Comparison of ENCODE assay signal across 28 cellular contexts in the genomic region with DNA sequence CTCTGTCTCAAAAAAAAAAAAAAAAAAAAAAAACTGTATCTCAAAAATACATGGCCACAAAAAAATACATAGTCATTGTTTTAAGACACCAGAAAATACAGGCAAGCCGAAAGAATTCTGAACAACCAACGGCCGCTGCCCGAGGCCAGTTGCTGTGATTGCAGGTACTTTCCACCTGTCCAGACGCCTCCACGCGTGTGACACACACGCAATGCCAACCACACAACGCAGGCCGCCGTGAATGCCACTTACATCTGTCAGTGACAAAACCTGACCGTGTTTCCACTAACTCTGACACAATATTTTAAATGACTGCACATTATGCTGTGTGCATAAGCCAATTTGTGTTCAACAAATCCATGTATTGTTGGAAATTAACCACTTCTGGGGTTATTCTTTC.
"Had no signal": no experiment of that assay in that cellular context is flagged by ENCODE, and none has a peak within 500 bp of the region (broad histone marks: within the 10 kb centered on the region; RNA-seq: fewer than 3 reads in every experiment).

No MANE protein-coding gene starts in this region.

- H3K4me3 ChIP-seq: ascending aorta, breast epithelium, esophagus muscularis mucosa, gastroesophageal sphincter, heart left ventricle, mucosa of descending colon, pancreas, sigmoid colon, tibial artery, vagina had no signal

- H3K27me3 ChIP-seq: ascending aorta, breast epithelium, heart left ventricle, pancreas, sigmoid colon, vagina had no signal

- FAIRE-seq: endothelial cell of umbilical vein, pancreas had no signal

- ATAC-seq: activated CD8-positive, alpha-beta T cell treated with anti-CD3 and anti-CD28 coated beads, Interleukin-2, amount 10 ng/mL, durations not matched to agents 7 days and 5 days; T-cell had no signal

- H3K36me3 Mint-ChIP-seq: naive B cell, T-cell had no signal

- DNase-seq: activated CD4-positive, alpha-beta T cell treated with anti-CD3 and anti-CD28 coated beads, Interleukin-2, amount 10 ng/mL, durations not matched to agents 24 days and 14 days; activated CD4-positive, CD25-positive, alpha-beta regulatory T cell; activated CD8-positive, alpha-beta T cell treated with anti-CD3 and anti-CD28 coated beads, Interleukin-2, amount 10 ng/mL, durations not matched to agents 7 days and 5 days; activated effector memory CD4-positive, alpha-beta T cell treated with Interleukin-2 at 50 U/mL for 16 hours; activated naive CD4-positive, alpha-beta T cell treated with anti-CD3 and anti-CD28 coated beads, Interleukin-2, amount 50 U/mL, for 16 hours; activated T-cell treated with anti-CD3 and anti-CD28 coated beads, Interleukin-2, amount 50 U/mL, for 48 hours; cerebellar nuclear complex; effector memory CD4-positive, alpha-beta T cell; heart left ventricle; kidney glomerular epithelial cell; mesenchymal stem cell; mucosa of descending colon; naive B cell; sigmoid colon; stimulated activated CD4-positive, alpha-beta T cell treated with anti-CD3 and anti-CD28 coated beads, Interleukin-4, amount 100 ng/mL, for 4 hours; stimulated activated naive CD4-positive, alpha-beta T cell; T-cell; T1000; tibial artery had no signal

- H3K9me3 ChIP-seq: ascending aorta, breast epithelium, esophagus muscularis mucosa, gastroesophageal sphincter, heart left ventricle, mucosa of descending colon, pancreas, sigmoid colon, tibial artery, vagina had no signal

- H3K27ac ChIP-seq: ascending aorta, tibial artery, vagina had no signal

- H3K27me3 Mint-ChIP-seq: naive B cell had no signal

- H3K9me3 Mint-ChIP-seq: activated CD4-positive, alpha-beta T cell treated with anti-CD3 and anti-CD28 coated beads, Interleukin-2, amount 10 ng/mL, durations not matched to agents 24 days and 14 days; dendritic cell treated with granulocyte-macrophage colony-stimulating factor and Interleukin-4, amounts not matched to agents 40 ng/mL and 50 ng/mL, for 4 days; T-cell had no signal

- H3K36me3 ChIP-seq: ascending aorta, breast epithelium, esophagus muscularis mucosa, gastroesophageal sphincter, heart left ventricle, pancreas, sigmoid colon, tibial artery, vagina had no signal

- H3K4me3 Mint-ChIP-seq: activated CD4-positive, alpha-beta T cell treated with anti-CD3 and anti-CD28 coated beads, Interleukin-2, amount 10 ng/mL, durations not matched to agents 24 days and 14 days; activated CD8-positive, alpha-beta T cell treated with anti-CD3 and anti-CD28 coated beads, Interleukin-2, amount 10 ng/mL, durations not matched to agents 7 days and 5 days; dendritic cell treated with granulocyte-macrophage colony-stimulating factor and Interleukin-4, amounts not matched to agents 40 ng/mL and 50 ng/mL, for 4 days; neural crest cell had no signal

- H3K27ac Mint-ChIP-seq: activated CD4-positive, alpha-beta T cell treated with anti-CD3 and anti-CD28 coated beads, Interleukin-2, amount 10 ng/mL, durations not matched to agents 24 days and 14 days; dendritic cell treated with granulocyte-macrophage colony-stimulating factor and Interleukin-4, amounts not matched to agents 40 ng/mL and 50 ng/mL, for 4 days; T-cell had no signal

- H3K4me1 ChIP-seq: sigmoid colon had no signal
